In the genomic region with DNA sequence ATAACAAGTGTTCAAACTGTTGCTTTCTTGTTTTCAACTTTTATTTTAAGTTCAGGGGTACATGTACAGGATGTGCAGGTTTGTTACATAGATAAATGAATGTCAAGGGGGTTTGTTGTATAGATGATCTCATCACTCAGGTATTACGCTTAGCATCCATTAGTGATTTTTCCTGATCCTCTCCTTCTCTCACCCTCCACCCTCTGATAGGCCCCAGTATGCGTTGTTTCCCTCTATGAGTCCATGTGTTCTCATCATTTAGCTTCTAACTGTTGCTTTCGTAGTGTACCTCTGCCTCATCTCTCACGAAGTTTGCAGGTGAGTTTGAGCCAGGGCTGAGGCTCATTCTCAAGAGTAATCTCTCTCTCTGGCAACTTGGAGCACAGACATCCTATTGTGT, we compare ENCODE assay signal across 22 cellular contexts. TPM values are rescaled to one million over a fixed set of nuclear protein-coding genes. Genes with fewer than 3 reads are reported as not detected.
"Had no signal": no experiment of that assay in that cellular context is flagged by ENCODE, and none has a peak within 500 bp of the region (broad histone marks: within the 10 kb centered on the region; RNA-seq: fewer than 3 reads in every experiment).

No MANE protein-coding gene starts in this region.

- H3K27ac Mint-ChIP-seq: activated B cell treated with CpG ODN at 0.5 μM for 24 hours; activated CD4-positive, alpha-beta T cell treated with anti-CD3 and anti-CD28 coated beads, Interleukin-2, amount 10 ng/mL, durations not matched to agents 7 days and 5 days; activated naive CD4-positive, alpha-beta T cell treated with anti-CD3 and anti-CD28 coated beads, Interleukin-2, amount 10 ng/mL, durations not matched to agents 7 days and 5 days; effector memory CD8-positive, alpha-beta T cell; naive B cell; T-helper 1 cell treated with Interleukin-12 subunit alpha and Interleukin-12 subunit beta and Interleukin-4 antibody, amounts not matched to agents 30 μg/mL and 1 μg/mL, for 36 hours had no signal

- H3K27me3 Mint-ChIP-seq: activated B cell treated with CpG ODN at 0.5 μM for 24 hours; activated CD4-positive, alpha-beta T cell treated with anti-CD3 and anti-CD28 coated beads, Interleukin-2, amount 10 ng/mL, durations not matched to agents 7 days and 5 days; activated naive CD4-positive, alpha-beta T cell treated with anti-CD3 and anti-CD28 coated beads, Interleukin-2, amount 10 ng/mL, durations not matched to agents 7 days and 5 days had no signal

- H3K4me1 Mint-ChIP-seq: activated B cell treated with CpG ODN at 0.5 μM for 24 hours; activated CD4-positive, alpha-beta T cell treated with anti-CD3 and anti-CD28 coated beads, Interleukin-2, amount 10 ng/mL, durations not matched to agents 7 days and 5 days; activated naive CD4-positive, alpha-beta T cell treated with anti-CD3 and anti-CD28 coated beads, Interleukin-2, amount 10 ng/mL, durations not matched to agents 7 days and 5 days; naive B cell had no signal

- H3K36me3 ChIP-seq: neutrophil had no signal

- H3K27ac ChIP-seq: neutrophil had no signal

- H3K9me3 Mint-ChIP-seq: activated B cell treated with CpG ODN at 0.5 μM for 24 hours; activated CD4-positive, alpha-beta T cell treated with anti-CD3 and anti-CD28 coated beads, Interleukin-2, amount 10 ng/mL, durations not matched to agents 7 days and 5 days; activated naive CD4-positive, alpha-beta T cell treated with anti-CD3 and anti-CD28 coated beads, Interleukin-2, amount 10 ng/mL, durations not matched to agents 7 days and 5 days; effector memory CD8-positive, alpha-beta T cell; naive B cell; T-helper 1 cell treated with Interleukin-12 subunit alpha and Interleukin-12 subunit beta and Interleukin-4 antibody, amounts not matched to agents 30 μg/mL and 1 μg/mL, for 36 hours had no signal

- ATAC-seq: effector memory CD8-positive, alpha-beta T cell; left ventricle myocardium superior had no signal

- H3K4me3 Mint-ChIP-seq: activated B cell treated with CpG ODN at 0.5 μM for 24 hours; activated CD4-positive, alpha-beta T cell treated with anti-CD3 and anti-CD28 coated beads, Interleukin-2, amount 10 ng/mL, durations not matched to agents 7 days and 5 days; activated naive CD4-positive, alpha-beta T cell treated with anti-CD3 and anti-CD28 coated beads, Interleukin-2, amount 10 ng/mL, durations not matched to agents 7 days and 5 days; effector memory CD8-positive, alpha-beta T cell; naive B cell; T-helper 1 cell treated with Interleukin-12 subunit alpha and Interleukin-12 subunit beta and Interleukin-4 antibody, amounts not matched to agents 30 μg/mL and 1 μg/mL, for 36 hours had no signal

- H3K36me3 Mint-ChIP-seq: activated naive CD4-positive, alpha-beta T cell treated with anti-CD3 and anti-CD28 coated beads, Interleukin-2, amount 10 ng/mL, durations not matched to agents 7 days and 5 days; naive B cell had no signal

- DNase-seq: activated B cell treated with CpG ODN at 0.5 μM for 24 hours; activated CD4-positive, alpha-beta T cell treated with anti-CD3 and anti-CD28 coated beads, Interleukin-2, amount 10 ng/mL, durations not matched to agents 7 days and 5 days; activated CD8-positive, alpha-beta memory T cell treated with anti-CD3 and anti-CD28 coated beads for 24 hours; activated naive CD4-positive, alpha-beta T cell treated with anti-CD3 and anti-CD28 coated beads, Interleukin-2, amount 10 ng/mL, durations not matched to agents 7 days and 5 days; central memory CD4-positive, alpha-beta T cell; cortex of kidney; effector memory CD8-positive, alpha-beta T cell; foreskin fibroblast; head of caudate nucleus; left ventricle myocardium superior; midbrain; naive B cell; posterior cingulate gyrus; stimulated activated CD4-positive, alpha-beta T cell treated with anti-CD3 and anti-CD28 coated beads, Interleukin-15, amount 100 ng/mL, for 24 hours; stimulated activated CD4-positive, alpha-beta T cell treated with anti-CD3 and anti-CD28 coated beads, Interleukin-4, amount 100 ng/mL, for 24 hours had no signal

- H3K9me3 ChIP-seq: neutrophil had no signal

- H3K27me3 ChIP-seq: neutrophil had no signal

RNA-seq across cellular contexts. Expression of a gene that starts 4.6 kb away (rescaled TPM):
- total RNA-seq: activated B cell treated with CpG ODN at 0.5 μM for 24 hours; activated CD4-positive, alpha-beta T cell treated with anti-CD3 and anti-CD28 coated beads, Interleukin-2, amount 10 ng/mL, durations not matched to agents 7 days and 5 days; kidney epithelial cell; left ventricle myocardium superior had no signal
- polyA plus RNA-seq: esophagus had no signal

RNA-seq across cellular contexts. Expression of a gene that starts 19.8 kb away (rescaled TPM):
- total RNA-seq: activated B cell treated with CpG ODN at 0.5 μM for 24 hours; activated CD4-positive, alpha-beta T cell treated with anti-CD3 and anti-CD28 coated beads, Interleukin-2, amount 10 ng/mL, durations not matched to agents 7 days and 5 days; kidney epithelial cell; left ventricle myocardium superior had no signal
- polyA plus RNA-seq: adipose tissue, esophagus had no signal

RNA-seq across cellular contexts. Expression of a gene that starts 24.7 kb away (rescaled TPM):
- total RNA-seq: activated B cell treated with CpG ODN at 0.5 μM for 24 hours; activated CD4-positive, alpha-beta T cell treated with anti-CD3 and anti-CD28 coated beads, Interleukin-2, amount 10 ng/mL, durations not matched to agents 7 days and 5 days; kidney epithelial cell; left ventricle myocardium superior had no signal
- polyA plus RNA-seq: adipose tissue, esophagus had no signal

RNA-seq across cellular contexts. Expression of a gene that starts 27.4 kb away (rescaled TPM):
- total RNA-seq: activated B cell treated with CpG ODN at 0.5 μM for 24 hours; activated CD4-positive, alpha-beta T cell treated with anti-CD3 and anti-CD28 coated beads, Interleukin-2, amount 10 ng/mL, durations not matched to agents 7 days and 5 days; kidney epithelial cell; left ventricle myocardium superior had no signal
- polyA plus RNA-seq: adipose tissue, esophagus, thymus had no signal

RNA-seq across cellular contexts. Expression of a gene that starts 40.1 kb away (rescaled TPM):
- total RNA-seq: activated B cell treated with CpG ODN at 0.5 μM for 24 hours; activated CD4-positive, alpha-beta T cell treated with anti-CD3 and anti-CD28 coated beads, Interleukin-2, amount 10 ng/mL, durations not matched to agents 7 days and 5 days; kidney epithelial cell; left ventricle myocardium superior; skeletal muscle tissue had no signal
- polyA plus RNA-seq: esophagus had no signal
